8 cellular contexts compared by ENCODE assay signal in the genomic region with DNA sequence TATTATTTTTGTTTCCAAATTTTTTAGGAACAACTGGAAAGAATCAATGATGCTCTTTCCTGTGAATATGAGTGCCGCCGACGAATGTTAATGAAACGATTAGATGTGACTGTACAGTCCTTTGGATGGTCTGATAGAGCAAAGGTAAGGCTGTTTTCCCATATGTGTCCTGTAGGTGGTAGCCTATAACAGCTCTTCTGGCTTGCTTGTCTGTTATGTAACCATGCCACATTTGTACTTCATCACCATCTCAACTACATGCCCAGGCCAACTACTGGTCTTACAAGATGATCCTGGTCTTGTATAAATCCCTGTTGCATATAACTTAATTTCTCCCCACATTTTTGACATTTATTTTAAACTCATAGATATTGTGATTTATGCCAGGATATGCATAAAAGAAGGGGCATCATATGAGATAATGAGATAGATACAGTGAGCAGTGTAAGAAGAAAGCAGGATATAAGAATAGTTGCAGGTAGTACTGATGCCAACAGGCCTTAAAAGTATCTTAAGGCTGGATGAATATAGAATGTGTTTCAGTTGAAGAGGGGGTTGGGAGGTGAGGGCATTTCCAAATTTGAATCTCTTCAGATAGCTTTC. TPM values are rescaled to one million over a fixed set of nuclear protein-coding genes. Genes with fewer than 3 reads are reported as not detected.
A peak's percentile ranks its signal among the peaks of the same experiment; 100 is the strongest.
DNase-seq lines count a peak whose midpoint lies in the region; ATAC-seq and TF ChIP-seq lines count a peak whose summit lies in the region.

No MANE protein-coding gene starts in this region.

- H3K4me1 Mint-ChIP-seq in CD14-positive monocyte: no peaks in the 10 kb centered on the region
- H3K4me1 Mint-ChIP-seq in T-helper 2 cell treated with Interferon-gamma antibody and Interleukin-4, amounts not matched to agents 5 μg/mL and 100 μg/mL, for 36 hours (ENCODE audit: low read depth): peaks cover 8% of the 10 kb centered on the region
- no peaks in the 10 kb centered on the region for H3K4me1 Mint-ChIP-seq in endothelial cell (ENCODE audit: unreplicated experiment)

- H3K36me3 Mint-ChIP-seq in CD14-positive monocyte (peaks cover 52 to 53% of the 10 kb centered on the region in 2 donors), endothelial cell (ENCODE audit: low read depth, unreplicated experiment) (peaks cover 4% of the 10 kb centered on the region)
- peaks cover 32% of the 10 kb centered on the region for H3K36me3 Mint-ChIP-seq in T-helper 2 cell treated with Interferon-gamma antibody and Interleukin-4, amounts not matched to agents 5 μg/mL and 100 μg/mL, for 36 hours (ENCODE audit: low read depth)

- H3K9me3 Mint-ChIP-seq in CD14-positive monocyte (no peaks in the 10 kb centered on the region), endothelial cell (ENCODE audit: unreplicated experiment) (no peaks in the 10 kb centered on the region)
- no peaks in the 10 kb centered on the region for H3K9me3 Mint-ChIP-seq in T-helper 2 cell treated with Interferon-gamma antibody and Interleukin-4, amounts not matched to agents 5 μg/mL and 100 μg/mL, for 36 hours

- intact Hi-C loops in CD14-positive monocyte (cut with micrococcal nuclease) (loop anchor here (5.0 to 10.0 kb wide), 2 partner anchors 213 to 221 kb away; no protein-coding TSS in a partner anchor), posterior vena cava (cut with DNase I) (loop anchor here in 1 of 2 donors (10.0 kb wide), 1 partner anchor 211 kb away; no protein-coding TSS in a partner anchor)

- H3K27me3 Mint-ChIP-seq in CD14-positive monocyte (ENCODE audit: low read depth in 3 of 3) (no peaks in the 10 kb centered on the region), endothelial cell (ENCODE audit: unreplicated experiment) (no peaks in the 10 kb centered on the region)
- no peaks in the 10 kb centered on the region for H3K27me3 Mint-ChIP-seq in T-helper 2 cell treated with Interferon-gamma antibody and Interleukin-4, amounts not matched to agents 5 μg/mL and 100 μg/mL, for 36 hours (ENCODE audit: low read depth)

- H3K4me3 Mint-ChIP-seq in CD14-positive monocyte (no peak overlapping the region), endothelial cell (ENCODE audit: unreplicated experiment) (no peak overlapping the region)
- no peak overlapping the region for H3K4me3 Mint-ChIP-seq in T-helper 2 cell treated with Interferon-gamma antibody and Interleukin-4, amounts not matched to agents 5 μg/mL and 100 μg/mL, for 36 hours

- peak; percentile 99 for ATAC-seq in HG02759 (IDR thresholded peaks at IDR 0.05; ENCODE audit: unreplicated experiment)

- TF ChIP-seq CTCF in CD14-positive monocyte (IDR thresholded peaks at IDR 0.05) (peak; percentile 77), GM13977 (IDR thresholded peaks at IDR 0.05; ENCODE audit: extremely low read depth, insufficient read depth, missing control alignments) (peak; percentile 72), endothelial cell (IDR thresholded peaks at IDR 0.05; ENCODE audit: unreplicated experiment) (peak; percentile 60)

- DNase-seq in CD14-positive monocyte (ENCODE audit: low spot score) (no peak), GM13977 (ENCODE audit: low spot score) (peak; percentile 45), NCI-H1092 treated with DMSO at 0.1 percent for 48 hours (lab: John Stamatoyannopoulos, UW) (peak; percentile 29), endothelial cell (ENCODE audit: low spot score) (peak; percentile 33), myocyte (ENCODE audit: low read depth) (peak; percentile 72), posterior vena cava (ENCODE audit: low spot score) (no peak)
- peak; percentile 24 for DNase-seq in T-helper 2 cell treated with Interferon-gamma antibody and Interleukin-4, amounts not matched to agents 5 μg/mL and 100 μg/mL, for 36 hours (ENCODE audit: low spot score)

- in situ Hi-C loops in GM13977 (cut with MboI; ENCODE audit: low pct_unique_long_range_greater_than_20kb, low sequenced_read_pairs, unreplicated experiment): no loop called here

- H3K27ac Mint-ChIP-seq in CD14-positive monocyte (no peak overlapping the region), endothelial cell (ENCODE audit: unreplicated experiment) (no peak overlapping the region)
- peak overlapping the region; percentile 52 for H3K27ac Mint-ChIP-seq in T-helper 2 cell treated with Interferon-gamma antibody and Interleukin-4, amounts not matched to agents 5 μg/mL and 100 μg/mL, for 36 hours

RNA-seq across cellular contexts. Expression of a gene that starts 20.3 kb away (rescaled TPM):
- polyA plus RNA-seq in CD14-positive monocyte: under 1 TPM; 0.41 to 0.69 TPM
- 24.6 TPM for total RNA-seq in endothelial cell (ENCODE audit: unreplicated experiment)
- total RNA-seq in myocyte: 4.7 and 6.6 TPM in 2 replicates
- 7.8 TPM for polyA plus RNA-seq in myocyte (2012)
- total RNA-seq in posterior vena cava: 10 to 100 TPM; 20.7 to 33.4 TPM

Comparison
In these comparisons a context has a peak if more than half of its experiments do, and no peak if none do; other contexts are left out.
1. DNase-seq: peak in GM13977 (single experiment), NCI-H1092 treated with DMSO at 0.1 percent for 48 hours (single experiment), T-helper 2 cell treated with Interferon-gamma antibody and Interleukin-4, amounts not matched to agents 5 μg/mL and 100 μg/mL, for 36 hours (single experiment), endothelial cell (single experiment) and myocyte (single experiment); none in CD14-positive monocyte (single experiment) and posterior vena cava (single experiment).
2. Peak in every context shown above with its lines, with median percentiles within 50 percentile points of each other: CTCF ChIP-seq.